In the genomic region with DNA sequence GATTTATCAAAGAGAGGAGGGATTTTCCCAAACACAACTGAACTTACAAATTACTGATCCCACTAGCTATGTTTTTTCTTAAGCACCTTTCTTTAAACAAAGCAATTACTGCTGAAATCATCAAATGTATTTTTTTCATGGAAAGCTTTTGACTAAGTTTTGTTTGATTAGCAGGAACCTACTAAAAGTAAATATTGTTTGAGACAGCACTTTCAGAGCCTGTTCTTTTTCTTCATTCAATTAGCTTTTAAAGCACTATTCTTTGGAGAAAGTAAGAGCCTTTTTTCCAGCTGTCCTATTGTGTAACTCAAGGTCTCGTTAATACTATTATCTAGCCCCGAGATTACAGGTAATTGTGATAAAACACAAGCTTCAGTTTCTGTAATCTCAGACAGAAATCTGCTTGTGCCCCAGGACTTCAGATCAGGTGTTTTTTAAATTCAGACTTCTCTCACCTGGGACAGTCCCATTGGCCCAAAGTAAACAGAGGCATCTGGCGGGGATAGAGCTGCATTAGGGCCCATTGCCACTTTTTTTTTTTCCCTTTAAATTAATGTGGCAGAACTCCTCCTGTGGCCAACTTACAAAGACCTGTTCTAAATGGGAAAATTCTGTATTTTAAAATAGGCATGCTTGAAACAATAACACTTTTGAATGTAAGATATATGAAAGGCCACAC, we compare ENCODE assay signal across 15 cellular contexts. TPM values are rescaled to one million over a fixed set of nuclear protein-coding genes. Genes with fewer than 3 reads are reported as not detected.
A peak's percentile ranks its signal among the peaks of the same experiment; 100 is the strongest.
DNase-seq lines count a peak whose midpoint lies in the region; ATAC-seq and TF ChIP-seq lines count a peak whose summit lies in the region.
"Had no signal": no experiment of that assay in that cellular context is flagged by ENCODE, and none has a peak within 500 bp of the region (broad histone marks: within the 10 kb centered on the region; RNA-seq: fewer than 3 reads in every experiment).

No MANE protein-coding gene starts in this region.

- peaks cover 34% of the 10 kb centered on the region for H3F3A ChIP-seq in SK-N-SH (replicated peaks; ENCODE audit: insufficient read depth)

- no peak overlapping the region for H3K4me3 Mint-ChIP-seq in mesothelial cell of epicardium
- no peak overlapping the region for H3K4me3 Mint-ChIP-seq in activated naive CD4-positive, alpha-beta T cell treated with anti-CD3 and anti-CD28 coated beads, Interleukin-2, amount 10 ng/mL, durations not matched to agents 7 days and 5 days
- H3K4me3 Mint-ChIP-seq: activated T-helper 1 cell treated with anti-CD3 and anti-CD28 coated beads, Interleukin-12 subunit alpha, Interleukin-12 subunit beta, Interleukin-2, Interleukin-4 antibody, amounts not matched to agents 30 ng/mL and 10 ng/mL and 1 ng/mL, durations not matched to agents 14 hours and 24 hours and 36 hours had no signal

- peaks cover 6 to 16% of the 10 kb centered on the region in 2 experiments for H3K36me3 ChIP-seq in SK-N-SH (replicated peaks in 1 of 2; ENCODE audit: control insufficient read depth in 1 of 2, insufficient read depth in 2 of 2, low read length in 1 of 2)
- H3K36me3 ChIP-seq: thoracic aorta had no signal

- peak overlapping the region; percentile 43 to 82 for H3K27ac ChIP-seq in SK-N-SH (ENCODE audit: low read depth in 2 of 2, low read length in 1 of 2)
- H3K27ac ChIP-seq: thoracic aorta had no signal

- H3K4me1 ChIP-seq in SK-N-SH (ENCODE audit: control insufficient read depth in 1 of 2, insufficient read depth in 2 of 2, low read depth in 1 of 2, low read length in 1 of 2): peaks cover 11 to 26% of the 10 kb centered on the region in 2 experiments

- POLR2A ChIA-PET in SK-N-SH (lab: Yijun Ruan, JAX): no interaction called here

- no peaks in the 10 kb centered on the region for H3K27me3 ChIP-seq in SK-N-SH (ENCODE audit: insufficient read depth)

- H3K36me3 Mint-ChIP-seq in mesothelial cell of epicardium: peaks cover 6% of the 10 kb centered on the region
- no peaks in the 10 kb centered on the region for H3K36me3 Mint-ChIP-seq in activated naive CD4-positive, alpha-beta T cell treated with anti-CD3 and anti-CD28 coated beads, Interleukin-2, amount 10 ng/mL, durations not matched to agents 7 days and 5 days

- no peaks in the 10 kb centered on the region for H3K9me2 ChIP-seq in SK-N-SH

- peaks cover 33% of the 10 kb centered on the region for H3K79me2 ChIP-seq in SK-N-SH (ENCODE audit: insufficient read depth)

- ATAC-seq in HG02623 (IDR thresholded peaks at IDR 0.05; ENCODE audit: unreplicated experiment) (no peak), HG03469 (IDR thresholded peaks at IDR 0.05; ENCODE audit: unreplicated experiment) (no peak), HG03521 (IDR thresholded peaks at IDR 0.05; ENCODE audit: unreplicated experiment) (no peak)

- H3K9ac ChIP-seq in SK-N-SH: no peak overlapping the region; the same call in 1 of the 2 replicates

- H3K4me3 ChIP-seq in SK-N-SH (ENCODE audit: low read depth in 2 of 2, low read length in 1 of 2): no peak overlapping the region; a peak in 1 of 4 replicates
- H3K4me3 ChIP-seq: thoracic aorta had no signal

- TF ChIP-seq EP300 in SK-N-SH (IDR thresholded peaks at IDR 0.05; ENCODE audit: borderline replicate concordance in 1 of 2, low read depth in 1 of 2, low read length in 1 of 2): no peak

- no peak for TF ChIP-seq CTCF in SK-N-SH (IDR thresholded peaks at IDR 0.05)
- no peak for TF ChIP-seq CTCF in mesothelial cell of epicardium (IDR thresholded peaks at IDR 0.05; ENCODE audit: unreplicated experiment)

- CTCF ChIA-PET in SK-N-SH (lab: Yijun Ruan, JAX): interaction anchor here (1.4 to 2.2 kb wide), 2 partner anchors 28 to 206 kb away, joined by 4 to 7 read pairs; no protein-coding TSS in a partner anchor
- CTCF ChIA-PET in activated naive CD4-positive, alpha-beta T cell treated with anti-CD3 and anti-CD28 coated beads, Interleukin-2, amount 10 ng/mL, durations not matched to agents 7 days and 5 days (lab: Charles Lee): interaction anchor here (0.9 kb wide), 1 partner anchor 10 kb away, joined by 3 read pairs; no protein-coding TSS in a partner anchor

- H3K27me3 Mint-ChIP-seq in mesothelial cell of epicardium (ENCODE audit: low read depth): no peaks in the 10 kb centered on the region
- no peaks in the 10 kb centered on the region for H3K27me3 Mint-ChIP-seq in activated naive CD4-positive, alpha-beta T cell treated with anti-CD3 and anti-CD28 coated beads, Interleukin-2, amount 10 ng/mL, durations not matched to agents 7 days and 5 days

- in situ Hi-C loops in Caki2 (cut with HindIII; ENCODE audit: low pct_unique_long_range_greater_than_20kb, low sequenced_read_pairs): no loop called here

- no peaks in the 10 kb centered on the region for H4K20me1 ChIP-seq in SK-N-SH (ENCODE audit: insufficient read depth)

- 69% methylated on average over 3 of the region's 3 CpGs for WGBS in SK-N-SH (ENCODE audit: low lambda C conversion rate)

- DNase-seq in Caki2 (ENCODE audit: low read depth) (peak; percentile 11), NCI-H1436 (lab: John Stamatoyannopoulos, UW) (peak; percentile 11), SK-N-SH (no peak), mesothelial cell of epicardium (ENCODE audit: low spot score in 2 of 2, unreplicated experiment in 2 of 2) (no peak)
- no peak for DNase-seq in activated naive CD4-positive, alpha-beta T cell treated with anti-CD3 and anti-CD28 coated beads, Interleukin-2, amount 10 ng/mL, durations not matched to agents 7 days and 5 days
- DNase-seq: activated CD4-positive, alpha-beta T cell treated with anti-CD3 and anti-CD28 coated beads, Interleukin-2, amount 50 U/mL, for 48 hours; hippocampal formation; NCI-H2107; stimulated activated CD4-positive, alpha-beta T cell treated with anti-CD3 and anti-CD28 coated beads, Interleukin-2, amount 100 ng/mL, for 48 hours; stimulated activated CD8-positive, alpha-beta memory T cell treated with anti-CD3 and anti-CD28 coated beads, Interleukin-4, amount 100 ng/mL, for 48 hours had no signal

- H3K4me1 Mint-ChIP-seq in mesothelial cell of epicardium: peaks cover 15% of the 10 kb centered on the region
- H3K4me1 Mint-ChIP-seq in activated naive CD4-positive, alpha-beta T cell treated with anti-CD3 and anti-CD28 coated beads, Interleukin-2, amount 10 ng/mL, durations not matched to agents 7 days and 5 days: peaks cover 9% of the 10 kb centered on the region

- peak overlapping the region; percentile 92 for H3K27ac Mint-ChIP-seq in mesothelial cell of epicardium
- no peak overlapping the region for H3K27ac Mint-ChIP-seq in activated naive CD4-positive, alpha-beta T cell treated with anti-CD3 and anti-CD28 coated beads, Interleukin-2, amount 10 ng/mL, durations not matched to agents 7 days and 5 days
- H3K27ac Mint-ChIP-seq: activated T-helper 1 cell treated with anti-CD3 and anti-CD28 coated beads, Interleukin-12 subunit alpha, Interleukin-12 subunit beta, Interleukin-2, Interleukin-4 antibody, amounts not matched to agents 30 ng/mL and 10 ng/mL and 1 ng/mL, durations not matched to agents 14 hours and 24 hours and 36 hours had no signal

- no peak overlapping the region for H2AFZ ChIP-seq in SK-N-SH (ENCODE audit: low read depth)

- peak overlapping the region; percentile 66 for H3K4me2 ChIP-seq in SK-N-SH

- no peaks in the 10 kb centered on the region for H3K9me3 ChIP-seq in SK-N-SH
- H3K9me3 ChIP-seq: thoracic aorta had no signal

- TF ChIP-seq RAD21 in SK-N-SH (IDR thresholded peaks at IDR 0.05; ENCODE audit: low read length): no peak

- no peaks in the 10 kb centered on the region for H3K9me3 Mint-ChIP-seq in mesothelial cell of epicardium
- H3K9me3 Mint-ChIP-seq in activated naive CD4-positive, alpha-beta T cell treated with anti-CD3 and anti-CD28 coated beads, Interleukin-2, amount 10 ng/mL, durations not matched to agents 7 days and 5 days: no peaks in the 10 kb centered on the region
- H3K9me3 Mint-ChIP-seq: activated T-helper 1 cell treated with anti-CD3 and anti-CD28 coated beads, Interleukin-12 subunit alpha, Interleukin-12 subunit beta, Interleukin-2, Interleukin-4 antibody, amounts not matched to agents 30 ng/mL and 10 ng/mL and 1 ng/mL, durations not matched to agents 14 hours and 24 hours and 36 hours had no signal

TF ChIP-seq in SK-N-SH, 30 proteins besides CTCF, POLR2A, EP300 and RAD21:
- TF ChIP-seq TCF12 (IDR thresholded peaks at IDR 0.05) (no peak), SMC3 (IDR thresholded peaks at IDR 0.05; ENCODE audit: low read depth, low read length) (no peak), FOXM1 (IDR thresholded peaks at IDR 0.05; ENCODE audit: low read depth) (no peak), EZH2phosphoT487 (IDR thresholded peaks at IDR 0.05; ENCODE audit: borderline replicate concordance, low read depth) (no peak)
- TF ChIP-seq, protein P1, sequence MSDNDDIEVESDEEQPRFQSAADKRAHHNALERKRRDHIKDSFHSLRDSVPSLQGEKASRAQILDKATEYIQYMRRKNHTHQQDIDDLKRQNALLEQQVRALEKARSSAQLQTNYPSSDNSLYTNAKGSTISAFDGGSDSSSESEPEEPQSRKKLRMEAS (IDR thresholded peaks at IDR 0.05; ENCODE audit: low read depth): no peak

RNA-seq across cellular contexts. Expression of a gene that starts 11.0 kb away (rescaled TPM):
- total RNA-seq in Caki2 (2014; rRNA removed; shearing (Covaris generic); ENCODE audit: low replicate concordance): 20.9 and 33.6 TPM in 2 replicates
- polyA plus RNA-seq in SK-N-SH (2012; rRNA removed): 37.2 and 85.7 TPM in 2 replicates
- polyA plus RNA-seq in SK-N-SH (2012; cell fraction: cytosol; rRNA removed): 43.3 and 50.5 TPM in 2 replicates
- polyA plus RNA-seq in SK-N-SH (2012; cell fraction: nucleus; rRNA removed): 64.0 and 84.5 TPM in 2 replicates
- 42.9 to 44.7 TPM (median 44.0 TPM) in 3 replicates for total RNA-seq in mesothelial cell of epicardium

RNA-seq across cellular contexts. Expression of a gene that starts 29.2 kb away (rescaled TPM):
- total RNA-seq in Caki2 (2014; rRNA removed; shearing (Covaris generic); ENCODE audit: low replicate concordance): 8.7 and 15.2 TPM in 2 replicates
- polyA plus RNA-seq in SK-N-SH (2012; rRNA removed): 6.7 and 10.9 TPM in 2 replicates
- 7.5 and 9.4 TPM in 2 replicates for polyA plus RNA-seq in SK-N-SH (2012; cell fraction: cytosol; rRNA removed)
- 24.1 and 25.4 TPM in 2 replicates for polyA plus RNA-seq in SK-N-SH (2012; cell fraction: nucleus; rRNA removed)
- total RNA-seq in mesothelial cell of epicardium: 26.2 to 29.2 TPM (median 26.8 TPM) in 3 replicates

Comparison
In these comparisons a context has a peak if more than half of its experiments do, and no peak if none do; other contexts are left out.
1. DNase-seq: peak in Caki2 (single experiment) and NCI-H1436 (single experiment); none in SK-N-SH (single experiment), mesothelial cell of epicardium (0 of 2) and activated naive CD4-positive, alpha-beta T cell treated with anti-CD3 and anti-CD28 coated beads, Interleukin-2, amount 10 ng/mL, durations not matched to agents 7 days and 5 days (single experiment).